16 cellular contexts compared by ENCODE assay signal in the genomic region with DNA sequence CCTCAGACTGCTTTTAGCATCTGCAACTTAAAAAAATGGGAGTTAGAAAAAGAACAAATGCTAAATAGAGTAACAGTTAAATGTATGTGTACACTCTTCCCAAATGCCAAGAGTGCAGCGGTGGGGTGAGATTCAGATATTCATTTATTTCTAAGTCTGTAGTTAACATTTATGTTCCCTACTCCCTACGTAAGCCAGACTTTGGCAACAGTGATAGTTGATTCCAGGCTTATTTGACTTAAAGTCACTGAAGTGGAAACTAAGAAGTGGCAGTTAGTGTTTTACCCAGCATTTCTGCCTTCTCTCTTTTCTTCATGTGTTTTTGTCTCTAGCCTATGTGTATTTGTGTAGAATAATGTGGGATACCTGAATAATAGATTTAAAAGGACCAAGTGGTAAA. TPM values are rescaled to one million over a fixed set of nuclear protein-coding genes. Genes with fewer than 3 reads are reported as not detected.
A peak's percentile ranks its signal among the peaks of the same experiment; 100 is the strongest.
DNase-seq lines count a peak whose midpoint lies in the region; ATAC-seq and TF ChIP-seq lines count a peak whose summit lies in the region.
"Had no signal": no experiment of that assay in that cellular context is flagged by ENCODE, and none has a peak within 500 bp of the region (broad histone marks: within the 10 kb centered on the region; RNA-seq: fewer than 3 reads in every experiment).

No MANE protein-coding gene starts in this region.

- H2AFZ ChIP-seq in neuronal stem cell (ENCODE audit: low read length), result no peak overlapping the region

- H3K36me3 ChIP-seq in NT2/D1 (ENCODE audit: insufficient read depth, insufficient read length, low read length), result peaks cover 76% of the 10 kb centered on the region
- peaks cover 49% of the 10 kb centered on the region for H3K36me3 ChIP-seq in ectodermal cell (ENCODE audit: control insufficient read depth, insufficient read depth, low read length)
- peaks cover 24 to 80% of the 10 kb centered on the region in 2 donors for H3K36me3 ChIP-seq in neuronal stem cell (replicated peaks in 1 of 2; ENCODE audit: control insufficient read depth in 2 of 2, insufficient read depth in 2 of 2, low read length in 2 of 2)
- H3K36me3 ChIP-seq in suprapubic skin, result peaks cover 48% of the 10 kb centered on the region

- no peak overlapping the region for H2BK15ac ChIP-seq in neuronal stem cell (ENCODE audit: low read length)

- H2AK5ac ChIP-seq in neuronal stem cell (ENCODE audit: low read depth, low read length), result no peak overlapping the region

- H3K18ac ChIP-seq in neuronal stem cell (ENCODE audit: low read length), result no peak overlapping the region

- no peak overlapping the region for H3K14ac ChIP-seq in neuronal stem cell (ENCODE audit: low read length)

- H3K36me3 Mint-ChIP-seq in stimulated activated naive CD8-positive, alpha-beta T cell treated with anti-CD3 and anti-CD28 coated beads, Interleukin-15, Interleukin-2, amounts not matched to agents 100 ng/mL and 50 ng/mL, for 24 hours (ENCODE audit: low read depth), result peaks cover 81% of the 10 kb centered on the region

- H3K4ac ChIP-seq in neuronal stem cell (ENCODE audit: low read length), result no peak overlapping the region

- H3K27me3 Mint-ChIP-seq in stimulated activated naive CD8-positive, alpha-beta T cell treated with anti-CD3 and anti-CD28 coated beads, Interleukin-15, Interleukin-2, amounts not matched to agents 100 ng/mL and 50 ng/mL, for 24 hours, result no peaks in the 10 kb centered on the region
- H3K27me3 Mint-ChIP-seq: IgD-negative memory B cell had no signal

- no peak overlapping the region for H3K23ac ChIP-seq in neuronal stem cell (ENCODE audit: low read depth, low read length, poor library complexity)

- no peak overlapping the region for H2BK120ac ChIP-seq in neuronal stem cell (ENCODE audit: low read depth, low read length)

- H3K9me3 ChIP-seq in NT2/D1 (ENCODE audit: insufficient read depth, low read length), result no peaks in the 10 kb centered on the region
- H3K9me3 ChIP-seq in ectodermal cell (ENCODE audit: control insufficient read depth, low read length), result no peaks in the 10 kb centered on the region
- no peaks in the 10 kb centered on the region for H3K9me3 ChIP-seq in neuronal stem cell (replicated peaks in 1 of 2; ENCODE audit: control insufficient read depth in 2 of 2, insufficient read depth in 1 of 2, low read depth in 1 of 2, low read length in 2 of 2)
- H3K9me3 ChIP-seq in suprapubic skin, result no peaks in the 10 kb centered on the region
- H3K9me3 ChIP-seq: gastroesophageal sphincter, SJCRH30, stomach had no signal

- H2BK5ac ChIP-seq in neuronal stem cell (ENCODE audit: low read length), result no peak overlapping the region

- DNase-seq in stimulated activated naive CD8-positive, alpha-beta T cell treated with anti-CD3 and anti-CD28 coated beads, Interleukin-15, Interleukin-2, amounts not matched to agents 100 U/mL and 50 U/mL, for 24 hours, result no peak
- DNase-seq in NT2/D1 (ENCODE audit: low read depth, low spot score) (no peak), neuronal stem cell (ENCODE audit: low spot score) (no peak), suprapubic skin (ENCODE audit: low spot score in 2 of 2) (no peak)
- no peak for DNase-seq in stimulated activated CD4-positive, alpha-beta T cell treated with anti-CD3 and anti-CD28 coated beads, Interleukin-15, amount 100 ng/mL, for 24 hours
- DNase-seq: C1 segment of cervical spinal cord, islet precursor cell, mesenchymal stem cell, SJCRH30, small intestine, stomach had no signal

- peaks cover 71% of the 10 kb centered on the region for H3K4me1 Mint-ChIP-seq in stimulated activated naive CD8-positive, alpha-beta T cell treated with anti-CD3 and anti-CD28 coated beads, Interleukin-15, Interleukin-2, amounts not matched to agents 100 ng/mL and 50 ng/mL, for 24 hours (ENCODE audit: low read depth)

- no peak overlapping the region for H2BK12ac ChIP-seq in neuronal stem cell (ENCODE audit: low read length)

- peak overlapping the region; percentile 99 for H3K4me3 Mint-ChIP-seq in stimulated activated naive CD8-positive, alpha-beta T cell treated with anti-CD3 and anti-CD28 coated beads, Interleukin-15, Interleukin-2, amounts not matched to agents 100 ng/mL and 50 ng/mL, for 24 hours

- ATAC-seq in stimulated activated naive CD8-positive, alpha-beta T cell treated with anti-CD3 and anti-CD28 coated beads, Interleukin-15, Interleukin-2, amounts not matched to agents 100 U/mL and 50 U/mL, for 24 hours, result no peak
- no peak for ATAC-seq in HG03342 (IDR thresholded peaks at IDR 0.05; ENCODE audit: unreplicated experiment)
- ATAC-seq: gastroesophageal sphincter had no signal

- no peaks in the 10 kb centered on the region for H3K27me3 ChIP-seq in NT2/D1 (ENCODE audit: insufficient read depth, insufficient read length)
- no peaks in the 10 kb centered on the region for H3K27me3 ChIP-seq in ectodermal cell (ENCODE audit: control insufficient read depth, insufficient read depth, low read length, poor library complexity, severe bottlenecking)
- no peaks in the 10 kb centered on the region for H3K27me3 ChIP-seq in neuronal stem cell (ENCODE audit: control insufficient read depth in 3 of 3, insufficient read depth in 3 of 3, low read depth in 1 of 3, low read length in 3 of 3)
- H3K27me3 ChIP-seq in suprapubic skin, result no peaks in the 10 kb centered on the region
- H3K27me3 ChIP-seq: gastroesophageal sphincter, SJCRH30, stomach had no signal

- H3K4me3 ChIP-seq in NT2/D1 (ENCODE audit: insufficient read length, low read depth) (peak overlapping the region; percentile 8), ectodermal cell (ENCODE audit: insufficient read depth, low read depth, low read length) (peak overlapping the region; percentile 74), neuronal stem cell (ENCODE audit: low read length in 2 of 2) (no peak overlapping the region), suprapubic skin (no peak overlapping the region)
- H3K4me3 ChIP-seq: gastroesophageal sphincter, SJCRH30, stomach had no signal

- H3K27ac ChIP-seq in ectodermal cell (ENCODE audit: insufficient read depth, low read depth, low read length, poor library complexity, severe bottlenecking) (no peak overlapping the region), neuronal stem cell (replicated peaks; ENCODE audit: low read length) (no peak overlapping the region), suprapubic skin (no peak overlapping the region)
- H3K27ac ChIP-seq: gastroesophageal sphincter, SJCRH30, stomach had no signal

- peak overlapping the region; percentile 99 for H3K27ac Mint-ChIP-seq in stimulated activated naive CD8-positive, alpha-beta T cell treated with anti-CD3 and anti-CD28 coated beads, Interleukin-15, Interleukin-2, amounts not matched to agents 100 ng/mL and 50 ng/mL, for 24 hours

- no peak overlapping the region for H4K8ac ChIP-seq in neuronal stem cell (ENCODE audit: low read depth, low read length)

- no peak for TF ChIP-seq CTCF in suprapubic skin (IDR thresholded peaks at IDR 0.05)

- no peak overlapping the region for H3K4me2 ChIP-seq in neuronal stem cell (ENCODE audit: insufficient read depth, low read length, poor library complexity, severe bottlenecking)

- no peaks in the 10 kb centered on the region for H3K9me3 Mint-ChIP-seq in stimulated activated naive CD8-positive, alpha-beta T cell treated with anti-CD3 and anti-CD28 coated beads, Interleukin-15, Interleukin-2, amounts not matched to agents 100 ng/mL and 50 ng/mL, for 24 hours
- H3K9me3 Mint-ChIP-seq: IgD-negative memory B cell had no signal

- TF ChIP-seq EP300 in suprapubic skin (IDR thresholded peaks at IDR 0.05), result no peak

- H3K4me1 ChIP-seq in NT2/D1 (ENCODE audit: insufficient read depth, insufficient read length) (no peaks in the 10 kb centered on the region), ectodermal cell (ENCODE audit: control insufficient read depth, insufficient read depth, low read length) (peaks cover 20% of the 10 kb centered on the region), neuronal stem cell (ENCODE audit: control insufficient read depth in 2 of 2, insufficient read depth in 1 of 2, low read depth in 1 of 2, low read length in 2 of 2) (peaks cover 6 to 25% of the 10 kb centered on the region in 2 donors), suprapubic skin (peaks cover 27% of the 10 kb centered on the region)

- no peak overlapping the region for H4K91ac ChIP-seq in neuronal stem cell (ENCODE audit: low read depth, low read length, poor library complexity)

- H3K9ac ChIP-seq in NT2/D1 (ENCODE audit: insufficient read length, low read depth), result no peak overlapping the region
- no peak overlapping the region for H3K9ac ChIP-seq in neuronal stem cell (ENCODE audit: low read depth, low read length, poor library complexity)

- 71 to 100% methylated on average over 1 to 2 of the region's 2 CpGs for WGBS in ectodermal cell, 2 experiments
- WGBS in neuronal stem cell (ENCODE audit: extremely low coverage in 2 of 2, insufficient read length in 2 of 2, insufficient replicate concordance in 1 of 2), 2 donors, result no CpG with 5 or more reads among the region's 2 CpGs
- WGBS in suprapubic skin, result 86% methylated on average over 2 of the region's 2 CpGs

- no peak for TF ChIP-seq POLR2A in suprapubic skin (IDR thresholded peaks at IDR 0.05)

- H3K79me1 ChIP-seq in neuronal stem cell (ENCODE audit: low read depth, low read length), result no peaks in the 10 kb centered on the region

RNA-seq across cellular contexts. Expression of gene MIR17HG, which starts 4.5 kb away (rescaled TPM):
- 26.9 TPM for polyA plus RNA-seq in ectodermal cell (2013, experiment 1 of 4)
- 44.7 TPM for polyA plus RNA-seq in ectodermal cell (2013, experiment 2 of 4)
- 38.1 TPM for polyA plus RNA-seq in ectodermal cell (2013, experiment 3 of 4)
- polyA plus RNA-seq in ectodermal cell (2013, experiment 4 of 4), result 30.8 TPM
- polyA plus RNA-seq in neuronal stem cell (2013, experiment 1 of 2), result 5.1 TPM
- polyA plus RNA-seq in neuronal stem cell (2013, experiment 2 of 2), result 5.2 TPM
- 10 to 100 TPM in 1 of 4 donors, 1 to 10 TPM in 3; 4.0 to 12.8 (median 4.2) TPM for total RNA-seq in suprapubic skin

RNA-seq across cellular contexts. Expression of gene GPC5, which starts 46.4 kb away (rescaled TPM):
- 0.83 TPM for polyA plus RNA-seq in ectodermal cell (2013, experiment 1 of 4)
- polyA plus RNA-seq in ectodermal cell (2013, experiment 2 of 4), result 0.68 TPM
- 0.75 TPM for polyA plus RNA-seq in ectodermal cell (2013, experiment 3 of 4)
- 0.89 TPM for polyA plus RNA-seq in ectodermal cell (2013, experiment 4 of 4)
- 0.18 TPM for polyA plus RNA-seq in neuronal stem cell (2013, experiment 1 of 2)
- 0.25 TPM for polyA plus RNA-seq in neuronal stem cell (2013, experiment 2 of 2)
- total RNA-seq in suprapubic skin, result under 1 TPM in 1 of 4 donors, not detected in 3; 0.55 TPM
- polyA plus RNA-seq: stomach had no signal

Comparison
In these comparisons a context has a peak if more than half of its experiments do, and no peak if none do; other contexts are left out.
1. H3K4me3 ChIP-seq: peak in NT2/D1 (single experiment) and ectodermal cell (single experiment); none in neuronal stem cell (0 of 2) and suprapubic skin (single experiment).